In genomic region chr17:8365143-8365542, GRCh38 we compare ENCODE assay signal across 17 cellular contexts. TPM values are rescaled to one million over a fixed set of nuclear protein-coding genes. Genes with fewer than 3 reads are reported as not detected.
DNase-seq lines count a peak whose midpoint lies in the region; ATAC-seq and TF ChIP-seq lines count a peak whose summit lies in the region.
"Had no signal": no experiment of that assay in that cellular context is flagged by ENCODE, and none has a peak within 500 bp of the region (broad histone marks: within the 10 kb centered on the region; RNA-seq: fewer than 3 reads in every experiment).

No MANE protein-coding gene starts in this region.

- H3K9me2 ChIP-seq in GM23338 (ENCODE audit: insufficient read depth) = peaks cover 5% of the 10 kb centered on the region; the same call in 1 of the 2 replicates

- CTCF ChIA-PET in CD4-positive, alpha-beta memory T cell (lab: Charles Lee; ENCODE audit: partially characterized antibody) = interaction anchor here (1.3 kb wide), 1 partner anchor 12 kb away, joined by 3 read pairs; the partner anchor contains the start of gene KRABD2

- H3K9me3 Mint-ChIP-seq in endothelial cell (ENCODE audit: unreplicated experiment) (no peaks in the 10 kb centered on the region), GM23338 (no peaks in the 10 kb centered on the region)
- H3K9me3 Mint-ChIP-seq in CD4-positive, alpha-beta memory T cell = no peaks in the 10 kb centered on the region
- H3K9me3 Mint-ChIP-seq in activated naive CD8-positive, alpha-beta T cell treated with anti-CD3 and anti-CD28 coated beads for 36 hours = no peaks in the 10 kb centered on the region
- H3K9me3 Mint-ChIP-seq: activated naive CD4-positive, alpha-beta T cell treated with anti-CD3 and anti-CD28 coated beads, Interleukin-2, amount 50 U/mL, for 72 hours; nephron had no signal

- POLR2A ChIA-PET in CD4-positive, alpha-beta memory T cell (lab: Charles Lee; ENCODE audit: partially characterized antibody) = no interaction called here

- no peak overlapping the region for H3K4me2 ChIP-seq in GM23338
- H3K4me2 ChIP-seq: KMS-11 had no signal

- ATAC-seq in lower lobe of right lung = peak; percentile 17 to 23
- ATAC-seq in GM23338 = no peak
- ATAC-seq: activated naive CD4-positive, alpha-beta T cell treated with anti-CD3 and anti-CD28 coated beads, Interleukin-2, amount 50 U/mL, for 72 hours had no signal

- H3K27ac ChIP-seq in ACC112 (ENCODE audit: low read depth, low read length) (peak overlapping the region; percentile 66), lower lobe of right lung (no peak overlapping the region), GM23338 (ENCODE audit: low read depth) (no peak overlapping the region)
- no peak overlapping the region for H3K27ac ChIP-seq in CD4-positive, alpha-beta memory T cell (ENCODE audit: low read depth, low read length)
- H3K27ac ChIP-seq: KMS-11, vagina had no signal

- H2AFZ ChIP-seq in ACC112 (ENCODE audit: low read length, unreplicated experiment) (no peak overlapping the region), GM23338 (no peak overlapping the region)

- DNase-seq in M059J (ENCODE audit: low read depth) (peak; percentile 77), endothelial cell (ENCODE audit: low spot score) (no peak), lower lobe of right lung (no peak), GM10266 (ENCODE audit: extremely low spot score) (no peak), GM23338 (ENCODE audit: low spot score) (no peak)
- no peak for DNase-seq in CD4-positive, alpha-beta memory T cell
- no peak for DNase-seq in activated naive CD8-positive, alpha-beta T cell treated with anti-CD3 and anti-CD28 coated beads for 36 hours
- DNase-seq: NCI-H510A; OCI-M1; stimulated activated naive CD4-positive, alpha-beta T cell had no signal

- TF ChIP-seq CTCF in endothelial cell (IDR thresholded peaks at IDR 0.05; ENCODE audit: unreplicated experiment) (no peak), lower lobe of right lung (IDR thresholded peaks at IDR 0.05) (no peak), GM10266 (IDR thresholded peaks at IDR 0.05; ENCODE audit: control insufficient read depth, insufficient read depth, low read depth, missing control alignments) (no peak), GM23338 (conservative IDR thresholded peaks at IDR 0.05; ENCODE audit: low read depth in 2 of 2) (no peak)

- no peaks in the 10 kb centered on the region for H3K27me3 Mint-ChIP-seq in endothelial cell (ENCODE audit: unreplicated experiment)
- no peaks in the 10 kb centered on the region for H3K27me3 Mint-ChIP-seq in CD4-positive, alpha-beta memory T cell
- no peaks in the 10 kb centered on the region for H3K27me3 Mint-ChIP-seq in activated naive CD8-positive, alpha-beta T cell treated with anti-CD3 and anti-CD28 coated beads for 36 hours
- H3K27me3 Mint-ChIP-seq in GM23338 (ENCODE audit: insufficient read depth, low read depth, poor library complexity) = peaks cover 7% of the 10 kb centered on the region

- H3K27me3 ChIP-seq in ACC112 (ENCODE audit: insufficient read depth, low read length) (no peaks in the 10 kb centered on the region), lower lobe of right lung (ENCODE audit: low read depth) (no peaks in the 10 kb centered on the region), GM23338 (ENCODE audit: insufficient read depth) (no peaks in the 10 kb centered on the region)
- no peaks in the 10 kb centered on the region for H3K27me3 ChIP-seq in CD4-positive, alpha-beta memory T cell (ENCODE audit: insufficient read depth, low read length)
- H3K27me3 ChIP-seq: vagina had no signal

- intact Hi-C loops in lower lobe of right lung (cut with DNase I) = no loop called here
- intact Hi-C loops in CD4-positive, alpha-beta memory T cell (cut with micrococcal nuclease) = no loop called here

- H3K36me3 ChIP-seq in ACC112 (ENCODE audit: insufficient read depth, low read length) = peaks cover 7% of the 10 kb centered on the region; the same call in 1 of the 2 replicates
- peaks cover 25% of the 10 kb centered on the region for H3K36me3 ChIP-seq in lower lobe of right lung
- H3K36me3 ChIP-seq in CD4-positive, alpha-beta memory T cell (ENCODE audit: insufficient read depth, low read length) = peaks cover 13% of the 10 kb centered on the region
- H3K36me3 ChIP-seq in GM23338 (ENCODE audit: insufficient read depth) = peaks cover 10% of the 10 kb centered on the region; the same call in 1 of the 2 replicates

- H3K4me1 Mint-ChIP-seq in endothelial cell (ENCODE audit: unreplicated experiment) (peaks cover 32% of the 10 kb centered on the region), GM23338 (peaks cover 12% of the 10 kb centered on the region)
- H3K4me1 Mint-ChIP-seq in CD4-positive, alpha-beta memory T cell = peaks cover 3 to 9% (median 6%) of the 10 kb centered on the region in 4 donors
- peaks cover 2% of the 10 kb centered on the region for H3K4me1 Mint-ChIP-seq in activated naive CD8-positive, alpha-beta T cell treated with anti-CD3 and anti-CD28 coated beads for 36 hours

- H3K27ac Mint-ChIP-seq in endothelial cell (ENCODE audit: unreplicated experiment) (peak overlapping the region; percentile 70), GM23338 (no peak overlapping the region)
- H3K27ac Mint-ChIP-seq in CD4-positive, alpha-beta memory T cell = peak overlapping the region in 1 of 7 donors; percentile 53
- no peak overlapping the region for H3K27ac Mint-ChIP-seq in activated naive CD8-positive, alpha-beta T cell treated with anti-CD3 and anti-CD28 coated beads for 36 hours
- H3K27ac Mint-ChIP-seq: nephron had no signal

- H3K4me1 ChIP-seq in ACC112 (ENCODE audit: control insufficient read depth, insufficient read depth, low read length, unreplicated experiment) (peaks cover 23% of the 10 kb centered on the region), lower lobe of right lung (peaks cover 14% of the 10 kb centered on the region), GM23338 (ENCODE audit: insufficient read depth) (peaks cover 11% of the 10 kb centered on the region)
- H3K4me1 ChIP-seq in CD4-positive, alpha-beta memory T cell (ENCODE audit: insufficient read depth, low read length) = no peaks in the 10 kb centered on the region

- no peak overlapping the region for H3K4me3 ChIP-seq in ACC112 (ENCODE audit: low read depth, low read length)
- H3K4me3 ChIP-seq in lower lobe of right lung = no peak overlapping the region
- H3K4me3 ChIP-seq in CD4-positive, alpha-beta memory T cell (ENCODE audit: low read length in 2 of 2) = no peak overlapping the region
- H3K4me3 ChIP-seq in GM23338 = no peak overlapping the region
- H3K4me3 ChIP-seq: vagina had no signal

- H3K4me3 Mint-ChIP-seq in endothelial cell (ENCODE audit: unreplicated experiment) (no peak overlapping the region), GM23338 (no peak overlapping the region)
- no peak overlapping the region for H3K4me3 Mint-ChIP-seq in CD4-positive, alpha-beta memory T cell
- H3K4me3 Mint-ChIP-seq in activated naive CD8-positive, alpha-beta T cell treated with anti-CD3 and anti-CD28 coated beads for 36 hours = no peak overlapping the region
- H3K4me3 Mint-ChIP-seq: nephron had no signal

- peaks cover 13% of the 10 kb centered on the region for H3K36me3 Mint-ChIP-seq in endothelial cell (ENCODE audit: low read depth, unreplicated experiment)
- peaks cover 17 to 20% of the 10 kb centered on the region in 2 donors for H3K36me3 Mint-ChIP-seq in CD4-positive, alpha-beta memory T cell
- H3K36me3 Mint-ChIP-seq in activated naive CD8-positive, alpha-beta T cell treated with anti-CD3 and anti-CD28 coated beads for 36 hours = peaks cover 2% of the 10 kb centered on the region
- H3K36me3 Mint-ChIP-seq in GM23338 (ENCODE audit: low read depth) = peaks cover 16% of the 10 kb centered on the region

- H3K9me3 ChIP-seq in lower lobe of right lung = no peaks in the 10 kb centered on the region
- no peaks in the 10 kb centered on the region for H3K9me3 ChIP-seq in CD4-positive, alpha-beta memory T cell (ENCODE audit: control insufficient read depth in 1 of 2, low read length in 2 of 2)
- H3K9me3 ChIP-seq: vagina had no signal

- H3K79me2 ChIP-seq in ACC112 (ENCODE audit: control insufficient read depth, insufficient read depth, low read length, unreplicated experiment) = no peaks in the 10 kb centered on the region
- no peaks in the 10 kb centered on the region for H3K79me2 ChIP-seq in GM23338 (replicated peaks; ENCODE audit: insufficient read depth)

- no peaks in the 10 kb centered on the region for H3F3A ChIP-seq in GM23338 (replicated peaks; ENCODE audit: low read depth)

- no peaks in the 10 kb centered on the region for H4K20me1 ChIP-seq in GM23338 (replicated peaks; ENCODE audit: insufficient read depth)

RNA-seq across cellular contexts. Expression of gene RPL26, which starts 17.9 kb away (rescaled TPM):
- 2,231 and 3,155 TPM in 2 replicates for total RNA-seq in M059J (2014; rRNA removed; shearing (Covaris generic))
- total RNA-seq in endothelial cell (ENCODE audit: unreplicated experiment) (1,901 TPM), lower lobe of right lung (1,194 TPM)
- 1,000 to 10,000 TPM; 2,761 to 2,878 TPM for total RNA-seq in CD4-positive, alpha-beta memory T cell
- 1,000 to 10,000 TPM; 1,274 to 1,731 TPM for polyA plus RNA-seq in CD4-positive, alpha-beta memory T cell
- total RNA-seq in activated naive CD8-positive, alpha-beta T cell treated with anti-CD3 and anti-CD28 coated beads for 36 hours = 1,000 to 10,000 TPM; 2,835 to 2,863 TPM
- 3,158 and 4,450 TPM in 2 replicates for total RNA-seq in GM23338 (2014; rRNA removed; shearing (Covaris generic))
- 2,274 and 2,541 TPM in 2 replicates for polyA plus RNA-seq in GM23338 (2016; fragmentation: Nextera tagmentation; extraction: Ambion mirVana)

RNA-seq across cellular contexts. Expression of gene ODF4, which starts 25.5 kb away (rescaled TPM):
- not detected in 2 replicates for total RNA-seq in M059J (2014; rRNA removed; shearing (Covaris generic))
- total RNA-seq in endothelial cell (ENCODE audit: unreplicated experiment) (not detected), lower lobe of right lung (not detected)
- not detected for total RNA-seq in CD4-positive, alpha-beta memory T cell
- polyA plus RNA-seq in CD4-positive, alpha-beta memory T cell = not detected
- not detected for total RNA-seq in activated naive CD8-positive, alpha-beta T cell treated with anti-CD3 and anti-CD28 coated beads for 36 hours
- total RNA-seq in GM23338 (2014; rRNA removed; shearing (Covaris generic)) = not detected in 2 replicates
- polyA plus RNA-seq in GM23338 (2016; fragmentation: Nextera tagmentation; extraction: Ambion mirVana) = not detected in 2 replicates
- total RNA-seq: A673; activated naive CD4-positive, alpha-beta T cell treated with anti-CD3 and anti-CD28 coated beads, Interleukin-2, amount 50 U/mL, for 72 hours; liver; vagina had no signal
- polyA plus RNA-seq: liver had no signal

RNA-seq across cellular contexts. Expression of gene RNF222, which starts 32.5 kb away (rescaled TPM):
- 0.10 TPM in 1 of 2 replicates, not detected in the other for total RNA-seq in M059J (2014; rRNA removed; shearing (Covaris generic))
- total RNA-seq in endothelial cell (ENCODE audit: unreplicated experiment) (not detected), lower lobe of right lung (not detected)
- total RNA-seq in CD4-positive, alpha-beta memory T cell = under 1 TPM; 0.15 to 0.17 TPM
- under 1 TPM; 0.08 to 0.14 TPM for polyA plus RNA-seq in CD4-positive, alpha-beta memory T cell
- under 1 TPM; 0.14 to 0.22 TPM for total RNA-seq in activated naive CD8-positive, alpha-beta T cell treated with anti-CD3 and anti-CD28 coated beads for 36 hours
- 0.07 and 0.31 TPM in 2 replicates for total RNA-seq in GM23338 (2014; rRNA removed; shearing (Covaris generic))
- polyA plus RNA-seq in GM23338 (2016; fragmentation: Nextera tagmentation; extraction: Ambion mirVana) = 0.10 TPM in 1 of 2 replicates, not detected in the other
- total RNA-seq: A673, liver had no signal
- polyA plus RNA-seq: liver had no signal

RNA-seq across cellular contexts. Expression of gene ARHGEF15, which starts 55.1 kb away (rescaled TPM):
- total RNA-seq in M059J (2014; rRNA removed; shearing (Covaris generic)) = not detected in 2 replicates
- 113 TPM for total RNA-seq in endothelial cell (ENCODE audit: unreplicated experiment)
- total RNA-seq in lower lobe of right lung = 30.3 TPM
- total RNA-seq in CD4-positive, alpha-beta memory T cell = not detected
- polyA plus RNA-seq in CD4-positive, alpha-beta memory T cell = not detected
- total RNA-seq in activated naive CD8-positive, alpha-beta T cell treated with anti-CD3 and anti-CD28 coated beads for 36 hours = not detected
- total RNA-seq in GM23338 (2014; rRNA removed; shearing (Covaris generic)) = 0.43 and 0.52 TPM in 2 replicates
- polyA plus RNA-seq in GM23338 (2016; fragmentation: Nextera tagmentation; extraction: Ambion mirVana) = 0.26 and 0.50 TPM in 2 replicates
- total RNA-seq: A673; activated naive CD4-positive, alpha-beta T cell treated with anti-CD3 and anti-CD28 coated beads, Interleukin-2, amount 50 U/mL, for 72 hours had no signal
